In the genomic region with DNA sequence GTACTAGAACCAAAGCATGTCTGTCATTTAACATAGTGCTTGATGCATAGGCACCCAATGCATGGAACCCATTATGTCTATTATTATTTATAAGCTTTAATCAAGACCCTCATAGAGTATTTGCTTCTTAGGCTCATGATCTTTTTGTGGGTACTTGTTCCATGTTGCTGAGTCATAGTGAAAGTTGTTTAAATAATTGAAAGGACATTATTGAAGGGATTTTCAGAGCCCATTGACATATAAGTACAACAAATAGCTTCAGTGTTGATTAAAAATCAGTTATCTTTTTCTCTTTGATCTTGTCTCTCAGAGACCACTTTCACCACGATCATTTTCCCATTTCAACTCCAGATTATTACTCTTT, we compare ENCODE assay signal across 22 cellular contexts.
"Had no signal": no experiment of that assay in that cellular context is flagged by ENCODE, and none has a peak within 500 bp of the region (broad histone marks: within the 10 kb centered on the region; RNA-seq: fewer than 3 reads in every experiment).

No MANE protein-coding gene starts in this region.

- ATAC-seq: activated T-helper 17 cell treated with anti-CD3 and anti-CD28 coated beads, Interleukin-2, amount 50 U/mL, for 72 hours; T-helper 17 cell had no signal

- H3K9ac ChIP-seq: KMS-11 had no signal

- H3K4me2 ChIP-seq: KMS-11 had no signal

- DNase-seq: activated B cell treated with CpG ODN at 0.5 μM for 24 hours; activated CD4-positive, alpha-beta memory T cell treated with anti-CD3 and anti-CD28 coated beads for 36 hours; activated CD4-positive, alpha-beta T cell treated with anti-CD3 and anti-CD28 coated beads for 1 hour; activated CD4-positive, alpha-beta T cell treated with anti-CD3 and anti-CD28 coated beads, Interleukin-2, amount 10 ng/mL, durations not matched to agents 7 days and 5 days; activated gamma-delta T cell; activated naive CD4-positive, alpha-beta T cell treated with anti-CD3 and anti-CD28 coated beads for 36 hours; activated naive CD8-positive, alpha-beta T cell treated with anti-CD3 and anti-CD28 coated beads for 36 hours; activated T-cell treated with anti-CD3 and anti-CD28 coated beads for 4 hours; activated T-cell treated with anti-CD3 and anti-CD28 coated beads, Interleukin-2, amount 50 U/mL, for 48 hours; caudate nucleus; NCI-H1092; NCI-H1417; NCI-H1930; NCI-H345; NCI-H510A; NCI-H526 treated with DMSO at 0.1 percent for 48 hours; NCI-H82; SIG-M5; T-helper 17 cell; T-helper 9 cell had no signal

- H3K27ac ChIP-seq: KMS-11 had no signal
